ENCODE assay signal across 2 cellular contexts in genomic region chr15:43692679-43693078, GRCh38. TPM values are rescaled to one million over a fixed set of nuclear protein-coding genes. Genes with fewer than 3 reads are reported as not detected.
"Had no signal": no experiment of that assay in that cellular context is flagged by ENCODE, and none has a peak within 500 bp of the region (broad histone marks: within the 10 kb centered on the region; RNA-seq: fewer than 3 reads in every experiment).

No MANE protein-coding gene starts in this region.

RNA-seq across cellular contexts. Expression of gene CKMT1A, which starts 1.0 kb away (rescaled TPM):
- total RNA-seq: Right ventricle myocardium superior, SJSA1 had no signal
